Comparison of ENCODE assay signal across 24 cellular contexts in genomic region chr9:69446496-69446895, GRCh38.
"Had no signal": no experiment of that assay in that cellular context is flagged by ENCODE, and none has a peak within 500 bp of the region (broad histone marks: within the 10 kb centered on the region; RNA-seq: fewer than 3 reads in every experiment).

No MANE protein-coding gene starts in this region.

- H3K4me3 ChIP-seq: esophagus squamous epithelium, heart right ventricle, lower lobe of right lung, right lobe of liver, thoracic aorta, tibial nerve, upper lobe of left lung, uterus had no signal

- H3K27ac ChIP-seq: esophagus squamous epithelium, heart right ventricle, lower lobe of right lung, parathyroid adenoma, right lobe of liver, thoracic aorta, tibial nerve, upper lobe of left lung, uterus had no signal

- H3K9me3 ChIP-seq: esophagus squamous epithelium, heart right ventricle, lower lobe of right lung, right lobe of liver, thoracic aorta, tibial nerve, upper lobe of left lung, uterus had no signal

- H3K27me3 ChIP-seq: esophagus squamous epithelium, heart right ventricle, right lobe of liver, tibial nerve, upper lobe of left lung, uterus had no signal

- H3K36me3 ChIP-seq: lower lobe of right lung, thoracic aorta, upper lobe of left lung, uterus had no signal

- H3K4me1 ChIP-seq: esophagus squamous epithelium, lower lobe of right lung, parathyroid adenoma, right lobe of liver, tibial nerve, upper lobe of left lung, uterus had no signal

- H3K9ac ChIP-seq: parathyroid adenoma had no signal

- H2AFZ ChIP-seq: parathyroid adenoma had no signal

- DNase-seq: cortex of kidney; effector memory CD8-positive, alpha-beta T cell; erythroblast; esophagus squamous epithelium; foreskin melanocyte; glutamatergic neuron; heart right ventricle; hippocampal formation; immature natural killer cell; islet precursor cell; kidney glomerular epithelial cell; left ventricle myocardium superior; lower lobe of right lung; small intestine; stimulated activated CD4-positive, alpha-beta T cell treated with anti-CD3 and anti-CD28 coated beads, Interleukin-15, amount 100 ng/mL, for 24 hours; stimulated activated CD4-positive, alpha-beta T cell treated with anti-CD3 and anti-CD28 coated beads, Interleukin-2, amount 100 ng/mL, for 48 hours; stimulated activated naive B cell treated with anti-CD40 and anti-IgM and Interleukin-4, amounts not matched to agents 10 μg/mL and 1 μg/mL and 100 μg/mL, for 72 hours; upper lobe of left lung; uterus had no signal

- ATAC-seq: effector memory CD8-positive, alpha-beta T cell; heart right ventricle; left ventricle myocardium superior; lower lobe of right lung; natural killer cell treated with Interleukin-12 subunit alpha and Interleukin-12 subunit beta and Interleukin-15 and Interleukin-18, amount 100 ng/mL, for 72 hours; stimulated activated naive B cell treated with anti-CD40 and anti-IgM and Interleukin-4, amounts not matched to agents 10 μg/mL and 1 μg/mL and 100 μg/mL, for 72 hours had no signal
